9 cellular contexts compared by ENCODE assay signal in the genomic region with DNA sequence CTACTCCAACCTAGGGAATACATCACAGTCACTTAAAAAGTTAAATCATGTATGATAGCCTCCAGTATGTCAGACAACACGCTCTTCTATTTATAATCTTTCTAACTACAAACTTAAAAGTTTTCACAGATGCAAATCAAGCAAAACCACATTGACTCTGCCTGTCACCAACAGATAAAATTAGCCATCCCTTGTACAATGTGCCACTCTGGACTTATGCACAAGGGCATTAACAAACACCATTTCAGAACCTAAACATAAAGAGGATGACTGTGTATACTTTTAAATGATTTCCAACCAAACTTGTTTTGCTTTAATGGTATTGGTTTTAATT. TPM values are rescaled to one million over a fixed set of nuclear protein-coding genes. Genes with fewer than 3 reads are reported as not detected.
A peak's percentile ranks its signal among the peaks of the same experiment; 100 is the strongest.
DNase-seq lines count a peak whose midpoint lies in the region; ATAC-seq and TF ChIP-seq lines count a peak whose summit lies in the region.
"Had no signal": no experiment of that assay in that cellular context is flagged by ENCODE, and none has a peak within 500 bp of the region (broad histone marks: within the 10 kb centered on the region; RNA-seq: fewer than 3 reads in every experiment).

No MANE protein-coding gene starts in this region.

- H3K27me3 Mint-ChIP-seq in CD4-positive, alpha-beta memory T cell = no peaks in the 10 kb centered on the region
- no peaks in the 10 kb centered on the region for H3K27me3 Mint-ChIP-seq in chondrocyte (ENCODE audit: low read depth)
- H3K27me3 Mint-ChIP-seq: dendritic cell treated with granulocyte-macrophage colony-stimulating factor and Interleukin-4, amounts not matched to agents 40 ng/mL and 50 ng/mL, for 4 days had no signal

- peak overlapping the region in 5 of 8 donors; percentile 13 to 77 (median 65) for H3K4me3 Mint-ChIP-seq in CD4-positive, alpha-beta memory T cell
- no peak overlapping the region for H3K4me3 Mint-ChIP-seq in chondrocyte (ENCODE audit: unreplicated experiment)
- H3K4me3 Mint-ChIP-seq: dendritic cell treated with granulocyte-macrophage colony-stimulating factor and Interleukin-4, amounts not matched to agents 40 ng/mL and 50 ng/mL, for 4 days had no signal

- 83 to 96% (median 91%) methylated on average over 1 of the region's 1 CpG for WGBS in ovary, 3 donors

- H3K4me1 Mint-ChIP-seq in CD4-positive, alpha-beta memory T cell = peaks cover 61 to 76% (median 68%) of the 10 kb centered on the region in 4 donors
- H3K4me1 Mint-ChIP-seq in chondrocyte (ENCODE audit: low read depth) = peaks cover 46% of the 10 kb centered on the region

- peaks cover 0 to 3% of the 10 kb centered on the region in 2 donors for H3K36me3 Mint-ChIP-seq in CD4-positive, alpha-beta memory T cell
- no peaks in the 10 kb centered on the region for H3K36me3 Mint-ChIP-seq in chondrocyte (ENCODE audit: low read depth)

- peak; percentile 49 for ATAC-seq in GM19372 (IDR thresholded peaks at IDR 0.05; ENCODE audit: low read depth, unreplicated experiment)
- ATAC-seq in HG02973 (IDR thresholded peaks at IDR 0.05; ENCODE audit: unreplicated experiment) = peak; percentile 39
- no peak for ATAC-seq in SK-N-SH treated with all-trans-retinoic acid at 6 μM for 48 hours

- H3K9ac ChIP-seq in SK-N-MC (ENCODE audit: insufficient read length) = no peak overlapping the region

- H3K27me3 ChIP-seq in CD4-positive, alpha-beta memory T cell (ENCODE audit: insufficient read depth, low read length) = no peaks in the 10 kb centered on the region
- no peaks in the 10 kb centered on the region for H3K27me3 ChIP-seq in ovary

- no peak overlapping the region for H3K27ac ChIP-seq in CD4-positive, alpha-beta memory T cell (ENCODE audit: low read depth, low read length)
- H3K27ac ChIP-seq in SK-N-MC = peak overlapping the region; percentile 34; the same call in 1 of the 2 replicates
- H3K27ac ChIP-seq in ovary = no peak overlapping the region

- peaks cover 72% of the 10 kb centered on the region for H3K4me1 ChIP-seq in CD4-positive, alpha-beta memory T cell (ENCODE audit: insufficient read depth, low read length)
- no peaks in the 10 kb centered on the region for H3K4me1 ChIP-seq in ovary (ENCODE audit: insufficient read depth)

- CTCF ChIA-PET in CD4-positive, alpha-beta memory T cell (lab: Charles Lee; ENCODE audit: partially characterized antibody) = interaction anchor here (1.1 kb wide), 1 partner anchor 57 kb away, joined by 3 read pairs; no protein-coding TSS in a partner anchor

- no peak overlapping the region for H3K4me3 ChIP-seq in CD4-positive, alpha-beta memory T cell (ENCODE audit: low read length in 2 of 2)
- no peak overlapping the region for H3K4me3 ChIP-seq in SK-N-MC
- H3K4me3 ChIP-seq in ovary = no peak overlapping the region

- TF ChIP-seq CTCF in ovary (IDR thresholded peaks at IDR 0.05) (no peak), chondrocyte (IDR thresholded peaks at IDR 0.05) (no peak)

- TF ChIP-seq EP300 in ovary (IDR thresholded peaks at IDR 0.05) = no peak

- H3K9me3 Mint-ChIP-seq in CD4-positive, alpha-beta memory T cell = no peaks in the 10 kb centered on the region
- no peaks in the 10 kb centered on the region for H3K9me3 Mint-ChIP-seq in chondrocyte (ENCODE audit: low read depth)
- H3K9me3 Mint-ChIP-seq: dendritic cell treated with granulocyte-macrophage colony-stimulating factor and Interleukin-4, amounts not matched to agents 40 ng/mL and 50 ng/mL, for 4 days had no signal

- H3K27ac Mint-ChIP-seq in CD4-positive, alpha-beta memory T cell = peak overlapping the region in 5 of 7 donors; percentile 12 to 45 (median 21)
- H3K27ac Mint-ChIP-seq in chondrocyte (ENCODE audit: unreplicated experiment) = no peak overlapping the region
- H3K27ac Mint-ChIP-seq: dendritic cell treated with granulocyte-macrophage colony-stimulating factor and Interleukin-4, amounts not matched to agents 40 ng/mL and 50 ng/mL, for 4 days had no signal

- POLR2A ChIA-PET in CD4-positive, alpha-beta memory T cell (lab: Charles Lee; ENCODE audit: partially characterized antibody) = interaction anchor here (1.2 kb wide), 1 partner anchor 344 kb away, joined by 3 read pairs; no protein-coding TSS in a partner anchor

- H3K9me3 ChIP-seq in CD4-positive, alpha-beta memory T cell (ENCODE audit: control insufficient read depth in 1 of 2, low read length in 2 of 2) = no peaks in the 10 kb centered on the region
- no peaks in the 10 kb centered on the region for H3K9me3 ChIP-seq in SK-N-MC (ENCODE audit: low read depth, low read length)
- H3K9me3 ChIP-seq in ovary = no peaks in the 10 kb centered on the region

- intact Hi-C loops in CD4-positive, alpha-beta memory T cell (cut with micrococcal nuclease) = no loop called here
- intact Hi-C loops in ovary (cut with DNase I) = no loop called here

- DNase-seq in CD4-positive, alpha-beta memory T cell = no peak
- DNase-seq in SK-N-MC (ENCODE audit: low read depth, low spot score) (no peak), ovary (no peak), NCI-H146 (lab: John Stamatoyannopoulos, UW) (no peak), chondrocyte (ENCODE audit: low spot score) (no peak)

- H3K36me3 ChIP-seq in CD4-positive, alpha-beta memory T cell (ENCODE audit: insufficient read depth, low read length) = no peaks in the 10 kb centered on the region
- H3K36me3 ChIP-seq in SK-N-MC (ENCODE audit: insufficient read depth, low read length) = no peaks in the 10 kb centered on the region
- H3K36me3 ChIP-seq in ovary = no peaks in the 10 kb centered on the region

- no peak for TF ChIP-seq POLR2A in ovary (IDR thresholded peaks at IDR 0.05)

TF ChIP-seq in SK-N-SH treated with all-trans-retinoic acid at 6 μM for 48 hours, 23 proteins besides CTCF, POLR2A, EP300 and RAD21 (continues in another document):
- TF ChIP-seq CSDC2 (CRISPR knock-in tag; IDR thresholded peaks at IDR 0.05) (no peak), ZFP30 (CRISPR knock-in tag; IDR thresholded peaks at IDR 0.05) (no peak), GLIS3 (CRISPR knock-in tag; IDR thresholded peaks at IDR 0.05) (no peak), ZNF8 (CRISPR knock-in tag; IDR thresholded peaks at IDR 0.05) (no peak), ZC3H10 (CRISPR knock-in tag; IDR thresholded peaks at IDR 0.05) (no peak)
- TF ChIP-seq, protein P1, sequence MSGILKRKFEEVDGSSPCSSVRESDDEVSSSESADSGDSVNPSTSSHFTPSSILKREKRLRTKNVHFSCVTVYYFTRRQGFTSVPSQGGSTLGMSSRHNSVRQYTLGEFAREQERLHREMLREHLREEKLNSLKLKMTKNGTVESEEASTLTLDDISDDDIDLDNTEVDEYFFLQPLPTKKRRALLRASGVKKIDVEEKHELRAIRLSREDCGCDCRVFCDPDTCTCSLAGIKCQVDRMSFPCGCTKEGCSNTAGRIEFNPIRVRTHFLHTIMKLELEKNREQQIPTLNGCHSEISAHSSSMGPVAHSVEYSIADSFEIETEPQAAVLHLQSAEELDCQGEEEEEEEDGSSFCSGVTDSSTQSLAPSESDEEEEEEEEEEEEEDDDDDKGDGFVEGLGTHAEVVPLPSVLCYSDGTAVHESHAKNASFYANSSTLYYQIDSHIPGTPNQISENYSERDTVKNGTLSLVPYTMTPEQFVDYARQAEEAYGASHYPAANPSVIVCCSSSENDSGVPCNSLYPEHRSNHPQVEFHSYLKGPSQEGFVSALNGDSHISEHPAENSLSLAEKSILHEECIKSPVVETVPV (CRISPR knock-in tag; IDR thresholded peaks at IDR 0.05) = no peak
- TF ChIP-seq, protein P2, sequence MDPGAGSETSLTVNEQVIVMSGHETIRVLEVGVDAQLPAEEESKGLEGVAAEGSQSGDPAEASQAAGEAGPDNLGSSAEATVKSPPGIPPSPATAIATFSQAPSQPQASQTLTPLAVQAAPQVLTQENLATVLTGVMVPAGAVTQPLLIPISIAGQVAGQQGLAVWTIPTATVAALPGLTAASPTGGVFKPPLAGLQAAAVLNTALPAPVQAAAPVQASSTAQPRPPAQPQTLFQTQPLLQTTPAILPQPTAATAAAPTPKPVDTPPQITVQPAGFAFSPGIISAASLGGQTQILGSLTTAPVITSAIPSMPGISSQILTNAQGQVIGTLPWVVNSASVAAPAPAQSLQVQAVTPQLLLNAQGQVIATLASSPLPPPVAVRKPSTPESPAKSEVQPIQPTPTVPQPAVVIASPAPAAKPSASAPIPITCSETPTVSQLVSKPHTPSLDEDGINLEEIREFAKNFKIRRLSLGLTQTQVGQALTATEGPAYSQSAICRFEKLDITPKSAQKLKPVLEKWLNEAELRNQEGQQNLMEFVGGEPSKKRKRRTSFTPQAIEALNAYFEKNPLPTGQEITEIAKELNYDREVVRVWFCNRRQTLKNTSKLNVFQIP (CRISPR knock-in tag; IDR thresholded peaks at IDR 0.05; ENCODE audit: borderline replicate concordance, low read depth) = no peak
- TF ChIP-seq, protein P3, sequence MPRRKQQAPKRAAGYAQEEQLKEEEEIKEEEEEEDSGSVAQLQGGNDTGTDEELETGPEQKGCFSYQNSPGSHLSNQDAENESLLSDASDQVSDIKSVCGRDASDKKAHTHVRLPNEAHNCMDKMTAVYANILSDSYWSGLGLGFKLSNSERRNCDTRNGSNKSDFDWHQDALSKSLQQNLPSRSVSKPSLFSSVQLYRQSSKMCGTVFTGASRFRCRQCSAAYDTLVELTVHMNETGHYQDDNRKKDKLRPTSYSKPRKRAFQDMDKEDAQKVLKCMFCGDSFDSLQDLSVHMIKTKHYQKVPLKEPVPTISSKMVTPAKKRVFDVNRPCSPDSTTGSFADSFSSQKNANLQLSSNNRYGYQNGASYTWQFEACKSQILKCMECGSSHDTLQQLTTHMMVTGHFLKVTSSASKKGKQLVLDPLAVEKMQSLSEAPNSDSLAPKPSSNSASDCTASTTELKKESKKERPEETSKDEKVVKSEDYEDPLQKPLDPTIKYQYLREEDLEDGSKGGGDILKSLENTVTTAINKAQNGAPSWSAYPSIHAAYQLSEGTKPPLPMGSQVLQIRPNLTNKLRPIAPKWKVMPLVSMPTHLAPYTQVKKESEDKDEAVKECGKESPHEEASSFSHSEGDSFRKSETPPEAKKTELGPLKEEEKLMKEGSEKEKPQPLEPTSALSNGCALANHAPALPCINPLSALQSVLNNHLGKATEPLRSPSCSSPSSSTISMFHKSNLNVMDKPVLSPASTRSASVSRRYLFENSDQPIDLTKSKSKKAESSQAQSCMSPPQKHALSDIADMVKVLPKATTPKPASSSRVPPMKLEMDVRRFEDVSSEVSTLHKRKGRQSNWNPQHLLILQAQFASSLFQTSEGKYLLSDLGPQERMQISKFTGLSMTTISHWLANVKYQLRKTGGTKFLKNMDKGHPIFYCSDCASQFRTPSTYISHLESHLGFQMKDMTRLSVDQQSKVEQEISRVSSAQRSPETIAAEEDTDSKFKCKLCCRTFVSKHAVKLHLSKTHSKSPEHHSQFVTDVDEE (CRISPR knock-in tag; IDR thresholded peaks at IDR 0.05) = no peak

RNA-seq across cellular contexts. Expression of a gene that starts 14.7 kb away (rescaled TPM):
- total RNA-seq in CD4-positive, alpha-beta memory T cell = 10 to 100 TPM; 16.5 to 17.0 TPM
- polyA plus RNA-seq in CD4-positive, alpha-beta memory T cell = 10 to 100 TPM; 35.6 to 44.7 TPM
- total RNA-seq in ovary = 10 to 100 TPM in 5 of 7 donors, 1 to 10 TPM in 2; 7.0 to 16.6 (median 11.8) TPM
- 10 to 100 TPM; 13.3 to 26.4 TPM for polyA plus RNA-seq in ovary
- total RNA-seq in chondrocyte = 16.3 to 23.5 TPM (median 16.6 TPM) in 3 replicates

RNA-seq across cellular contexts. Expression of a gene that starts 14.9 kb away (rescaled TPM):
- 10 to 100 TPM; 17.6 to 22.9 TPM for total RNA-seq in CD4-positive, alpha-beta memory T cell
- polyA plus RNA-seq in CD4-positive, alpha-beta memory T cell = 1 to 10 TPM; 6.5 to 9.0 TPM
- total RNA-seq in ovary (10 to 100 TPM; 21.0 to 28.4 (median 23.3) TPM), chondrocyte (16.0 to 23.7 TPM (median 16.2 TPM) in 3 replicates)
- 10 to 100 TPM in 1 of 2 donors, 1 to 10 TPM in 1; 7.7 to 16.0 TPM for polyA plus RNA-seq in ovary
